ENCODE assay signal across 13 cellular contexts in genomic region chr7:37424995-37425394, GRCh38.
"Had no signal": no experiment of that assay in that cellular context is flagged by ENCODE, and none has a peak within 500 bp of the region (broad histone marks: within the 10 kb centered on the region; RNA-seq: fewer than 3 reads in every experiment).

No MANE protein-coding gene starts in this region.

- H3K4me3 Mint-ChIP-seq: activated naive CD8-positive, alpha-beta T cell treated with anti-CD3 and anti-CD28 coated beads for 36 hours; T-helper 1 cell treated with Interleukin-12 subunit alpha and Interleukin-12 subunit beta and Interleukin-4 antibody, amounts not matched to agents 30 μg/mL and 1 μg/mL, for 36 hours; WTC11 had no signal

- DNase-seq: activated CD4-positive, alpha-beta T cell treated with anti-CD3 and anti-CD28 coated beads, Interleukin-2, amount 50 U/mL, for 1 hour; activated gamma-delta T cell; activated naive CD8-positive, alpha-beta T cell treated with anti-CD3 and anti-CD28 coated beads for 36 hours; activated T-cell treated with anti-CD3 and anti-CD28 coated beads, Interleukin-2, amount 50 U/mL, for 1 hour; anterior cingulate cortex; foreskin melanocyte; heart left ventricle; right cardiac atrium; stimulated activated naive CD4-positive, alpha-beta T cell had no signal

- H3K27me3 Mint-ChIP-seq: activated naive CD8-positive, alpha-beta T cell treated with anti-CD3 and anti-CD28 coated beads for 36 hours had no signal

- H3K4me3 ChIP-seq: heart left ventricle, SK-N-MC, smooth muscle cell had no signal

- ATAC-seq: right cardiac atrium, WTC11 had no signal

- H3K27me3 ChIP-seq: heart left ventricle had no signal

- H3K36me3 Mint-ChIP-seq: WTC11 had no signal

- H3K9me3 Mint-ChIP-seq: activated naive CD8-positive, alpha-beta T cell treated with anti-CD3 and anti-CD28 coated beads for 36 hours; T-helper 1 cell treated with Interleukin-12 subunit alpha and Interleukin-12 subunit beta and Interleukin-4 antibody, amounts not matched to agents 30 μg/mL and 1 μg/mL, for 36 hours; WTC11 had no signal

- H3K9me3 ChIP-seq: heart left ventricle had no signal

- H3K27ac Mint-ChIP-seq: activated naive CD8-positive, alpha-beta T cell treated with anti-CD3 and anti-CD28 coated beads for 36 hours; T-helper 1 cell treated with Interleukin-12 subunit alpha and Interleukin-12 subunit beta and Interleukin-4 antibody, amounts not matched to agents 30 μg/mL and 1 μg/mL, for 36 hours; WTC11 had no signal

- H3K4me1 Mint-ChIP-seq: WTC11 had no signal

- H3K27ac ChIP-seq: SK-N-MC had no signal
